In genomic region chr6:40436685-40437604, GRCh38 we compare ENCODE assay signal across 10 cellular contexts.
A peak's percentile ranks its signal among the peaks of the same experiment; 100 is the strongest.
DNase-seq lines count a peak whose midpoint lies in the region; ATAC-seq and TF ChIP-seq lines count a peak whose summit lies in the region.
"Had no signal": no experiment of that assay in that cellular context is flagged by ENCODE, and none has a peak within 500 bp of the region (broad histone marks: within the 10 kb centered on the region; RNA-seq: fewer than 3 reads in every experiment).

No MANE protein-coding gene starts in this region.

- H3K36me3 Mint-ChIP-seq in activated naive CD4-positive, alpha-beta T cell treated with anti-CD3 and anti-CD28 coated beads, Interleukin-2, amount 50 U/mL, for 72 hours, result no peaks in the 10 kb centered on the region

- no peak for DNase-seq in activated naive CD4-positive, alpha-beta T cell treated with anti-CD3 and anti-CD28 coated beads, Interleukin-2, amount 50 U/mL, for 72 hours (ENCODE audit: low spot score in 2 of 2)
- no peak for DNase-seq in activated naive CD4-positive, alpha-beta T cell treated with Interleukin-2 at 50 U/mL for 16 hours
- DNase-seq in NOMO-1 treated with dmso at 0.1 percent for 144 hours (lab: John Stamatoyannopoulos, UW; ENCODE audit: unreplicated experiment) (peak; percentile 63), choroid plexus epithelial cell (ENCODE audit: low read depth) (peak; percentile 4), SHP77 treated with DMSO at 0.1 percent for 48 hours (lab: John Stamatoyannopoulos, UW) (no peak), iPS-NIHi7 (ENCODE audit: extremely low spot score) (no peak)
- DNase-seq in stimulated activated naive CD8-positive, alpha-beta T cell treated with anti-CD3 and anti-CD28 coated beads, Interleukin-15, Interleukin-2, amounts not matched to agents 100 U/mL and 50 U/mL, for 24 hours, result no peak
- no peak for DNase-seq in stimulated activated CD4-positive, alpha-beta T cell treated with anti-CD3 and anti-CD28 coated beads, Interleukin-2, amount 100 ng/mL, for 24 hours
- DNase-seq: activated CD4-positive, alpha-beta T cell treated with anti-CD3 and anti-CD28 coated beads for 4 hours; AML-193 had no signal

- TF ChIP-seq CTCF in choroid plexus epithelial cell (conservative IDR thresholded peaks at IDR 0.05; ENCODE audit: low read depth, low read length), result no peak

- ATAC-seq in activated naive CD4-positive, alpha-beta T cell treated with anti-CD3 and anti-CD28 coated beads, Interleukin-2, amount 50 U/mL, for 72 hours, result peak; percentile 62 to 73
- ATAC-seq in stimulated activated naive CD8-positive, alpha-beta T cell treated with anti-CD3 and anti-CD28 coated beads, Interleukin-15, Interleukin-2, amounts not matched to agents 100 U/mL and 50 U/mL, for 24 hours, result peak; percentile 52

- H3K4me3 ChIP-seq in choroid plexus epithelial cell (ENCODE audit: low read depth, low read length), result no peak overlapping the region

- no peaks in the 10 kb centered on the region for H3K9me3 Mint-ChIP-seq in activated naive CD4-positive, alpha-beta T cell treated with anti-CD3 and anti-CD28 coated beads, Interleukin-2, amount 50 U/mL, for 72 hours

- H3K27ac Mint-ChIP-seq in activated naive CD4-positive, alpha-beta T cell treated with anti-CD3 and anti-CD28 coated beads, Interleukin-2, amount 50 U/mL, for 72 hours, result no peak overlapping the region

Comparison
In these comparisons a context has a peak if more than half of its experiments do, and no peak if none do; other contexts are left out.
1. DNase-seq: peak in NOMO-1 treated with dmso at 0.1 percent for 144 hours (single experiment) and choroid plexus epithelial cell (single experiment); none in activated naive CD4-positive, alpha-beta T cell treated with anti-CD3 and anti-CD28 coated beads, Interleukin-2, amount 50 U/mL, for 72 hours (0 of 2), activated naive CD4-positive, alpha-beta T cell treated with Interleukin-2 at 50 U/mL for 16 hours (single experiment), stimulated activated naive CD8-positive, alpha-beta T cell treated with anti-CD3 and anti-CD28 coated beads, Interleukin-15, Interleukin-2, amounts not matched to agents 100 U/mL and 50 U/mL, for 24 hours (single experiment), stimulated activated CD4-positive, alpha-beta T cell treated with anti-CD3 and anti-CD28 coated beads, Interleukin-2, amount 100 ng/mL, for 24 hours (0 of 2), SHP77 treated with DMSO at 0.1 percent for 48 hours (single experiment) and iPS-NIHi7 (single experiment).